19 cellular contexts compared by ENCODE assay signal in genomic region chr7:101975046-101975445, GRCh38.
"Had no signal": no experiment of that assay in that cellular context is flagged by ENCODE, and none has a peak within 500 bp of the region (broad histone marks: within the 10 kb centered on the region; RNA-seq: fewer than 3 reads in every experiment).

No MANE protein-coding gene starts in this region.

- H3K9ac ChIP-seq: neural progenitor cell had no signal

- ATAC-seq: activated CD4-positive, CD25-positive, alpha-beta regulatory T cell treated with anti-CD3 and anti-CD28 coated beads, Interleukin-2, amount 50 U/mL, for 24 hours; activated naive CD4-positive, alpha-beta T cell treated with anti-CD3 and anti-CD28 coated beads, Interleukin-2, amount 50 U/mL, for 72 hours; stimulated activated naive CD8-positive, alpha-beta T cell treated with anti-CD3 and anti-CD28 coated beads, Interleukin-15, amount 100 ng/mL, for 72 hours had no signal

- H3K4me1 ChIP-seq: neural progenitor cell, tibial artery had no signal

- H3K4me2 ChIP-seq: neural progenitor cell had no signal

- H3K27me3 ChIP-seq: neural progenitor cell, tibial artery had no signal

- H3K9me3 ChIP-seq: tibial artery had no signal

- H3K36me3 ChIP-seq: neural progenitor cell, tibial artery had no signal

- DNase-seq: activated CD4-positive, alpha-beta memory T cell treated with anti-CD3 and anti-CD28 coated beads, Interleukin-2, amount 10 ng/mL, durations not matched to agents 7 days and 5 days; activated CD4-positive, alpha-beta T cell treated with anti-CD3 and anti-CD28 coated beads, Interleukin-2, amount 10 ng/mL, durations not matched to agents 24 days and 14 days; activated gamma-delta T cell; aorta; effector CD4-positive, alpha-beta T cell; erythroblast; foreskin fibroblast; immature natural killer cell; naive B cell; retina; stimulated activated CD4-positive, alpha-beta T cell treated with anti-CD3 and anti-CD28 coated beads, Interleukin-12 subunit alpha, Interleukin-12 subunit beta, amount 100 ng/mL, for 4 hours; stimulated activated CD4-positive, alpha-beta T cell treated with anti-CD3 and anti-CD28 coated beads, Interleukin-4, amount 100 ng/mL, for 4 hours; stimulated activated naive CD8-positive, alpha-beta T cell treated with anti-CD3 and anti-CD28 coated beads, Interleukin-15, amount 100 ng/mL, for 72 hours; T1000; tibial artery had no signal

- H3K27ac ChIP-seq: neural progenitor cell, tibial artery had no signal

- H3K4me3 ChIP-seq: lung, neural progenitor cell, tibial artery had no signal
